In the genomic region with DNA sequence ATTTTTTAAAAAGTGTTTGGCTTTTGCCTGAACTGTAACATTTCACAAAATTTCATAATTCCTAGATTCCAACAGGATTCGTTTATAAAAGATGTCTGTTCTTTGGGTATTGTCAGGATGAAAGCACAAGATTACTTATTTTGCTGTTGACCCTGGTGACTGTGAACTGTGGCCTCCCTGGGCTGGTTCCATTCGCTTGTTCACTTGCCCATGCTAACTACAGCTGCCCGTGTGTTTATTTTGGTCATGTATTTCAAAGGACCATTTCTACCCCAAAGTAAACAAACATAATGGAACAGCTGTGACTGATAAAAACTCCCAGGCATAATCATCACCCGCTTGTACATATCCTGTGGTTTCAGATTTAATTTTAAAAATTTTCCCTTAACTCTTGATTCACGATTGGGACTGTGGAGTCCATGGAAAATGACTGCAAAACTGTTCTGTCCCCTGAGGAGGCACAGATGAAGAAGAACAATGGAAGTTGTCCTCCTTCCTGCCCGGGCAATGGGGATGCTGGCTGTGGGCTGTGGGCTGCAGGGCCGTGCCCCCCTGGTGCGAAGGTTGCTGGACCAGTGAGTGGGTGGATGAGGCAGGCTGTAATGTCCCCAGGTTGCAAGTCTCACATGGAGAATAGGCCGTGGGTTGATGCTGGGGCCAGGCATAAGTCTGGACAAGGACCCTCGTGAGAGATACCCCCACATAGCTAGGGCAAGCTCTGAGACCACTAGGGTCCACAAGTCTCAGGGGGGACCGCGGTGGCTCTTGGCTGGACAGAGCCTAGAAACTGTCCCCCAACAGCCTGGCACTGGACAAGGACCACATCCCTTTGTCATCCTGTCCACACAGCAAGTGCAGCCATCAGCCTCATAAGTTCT, we compare ENCODE assay signal across 1 cellular context.
A peak's percentile ranks its signal among the peaks of the same experiment; 100 is the strongest.
TF ChIP-seq lines count a peak whose summit lies in the region.

No MANE protein-coding gene starts in this region.

TF ChIP-seq in liver, 16 proteins besides CTCF, POLR2A, EP300 and RAD21:
- peak; percentile 53 for TF ChIP-seq NR2F2 (IDR thresholded peaks at IDR 0.05)
- peak; percentile 15 to 56 for TF ChIP-seq HNF4A (conservative IDR thresholded peaks at IDR 0.05)
- TF ChIP-seq RXRA (IDR thresholded peaks at IDR 0.05) = peak; percentile 40 to 48
- peak; percentile 45 for TF ChIP-seq FOXA2 (IDR thresholded peaks at IDR 0.05)
- no peak for TF ChIP-seq GABPA (IDR thresholded peaks at IDR 0.05 in 1 of 2, conservative IDR thresholded peaks at IDR 0.05 in 1 of 2)
TF ChIP-seq in liver: peak in this region for 4.
